In genomic region chr4:185352741-185353140, GRCh38 we compare ENCODE assay signal across 19 cellular contexts. TPM values are rescaled to one million over a fixed set of nuclear protein-coding genes. Genes with fewer than 3 reads are reported as not detected.
DNase-seq lines count a peak whose midpoint lies in the region; ATAC-seq, FAIRE-seq and TF ChIP-seq lines count a peak whose summit lies in the region.
"Had no signal": no experiment of that assay in that cellular context is flagged by ENCODE, and none has a peak within 500 bp of the region (broad histone marks: within the 10 kb centered on the region; RNA-seq: fewer than 3 reads in every experiment).

No MANE protein-coding gene starts in this region.

- H3K9me3 ChIP-seq in GM12878 (replicated peaks; ENCODE audit: control insufficient read depth, insufficient read depth, low read length) (no peaks in the 10 kb centered on the region; the same call in 2 of the 3 replicates), neuronal stem cell (replicated peaks in 1 of 2; ENCODE audit: control insufficient read depth in 2 of 2, insufficient read depth in 1 of 2, low read depth in 1 of 2, low read length in 2 of 2) (no peaks in the 10 kb centered on the region)
- H3K9me3 ChIP-seq: HAP-1, Peyer's patch had no signal

- H3K4me1 Mint-ChIP-seq in IgD-negative memory B cell, result peaks cover 12 to 27% (median 23%) of the 10 kb centered on the region in 3 donors

- H4K20me1 ChIP-seq in GM12878 (ENCODE audit: control insufficient read depth, insufficient read depth), result no peaks in the 10 kb centered on the region

- H3K27me3 ChIP-seq in GM12878 (replicated peaks in 1 of 2; ENCODE audit: control insufficient read depth in 2 of 2, insufficient read depth in 2 of 2, low read length in 1 of 2) (no peaks in the 10 kb centered on the region), neuronal stem cell (ENCODE audit: control insufficient read depth in 3 of 3, insufficient read depth in 3 of 3, low read depth in 1 of 3, low read length in 3 of 3) (no peaks in the 10 kb centered on the region)
- H3K27me3 ChIP-seq: Peyer's patch had no signal

- no peak overlapping the region for H2BK120ac ChIP-seq in neuronal stem cell (ENCODE audit: low read depth, low read length)

- H3K27ac ChIP-seq in GM12878 (ENCODE audit: control insufficient read depth, insufficient read depth) (0 out of 2 replicates have a peak overlapping the region, but pooled peaks have one; percentile 25), neuronal stem cell (replicated peaks; ENCODE audit: low read length) (no peak overlapping the region)
- H3K27ac ChIP-seq: Peyer's patch had no signal

- H3K27ac Mint-ChIP-seq in IgD-negative memory B cell, result peak overlapping the region in 2 of 3 donors; percentile 41 to 91
- H3K27ac Mint-ChIP-seq: CD4-positive, alpha-beta T cell had no signal

- no peak overlapping the region for H3K4me2 ChIP-seq in GM12878 (ENCODE audit: control insufficient read depth, insufficient read depth)
- no peak overlapping the region for H3K4me2 ChIP-seq in neuronal stem cell (ENCODE audit: insufficient read depth, low read length, poor library complexity, severe bottlenecking)

- no TSS peak for BruUV-seq in GM12878 (replicated peaks; lab: Mats Ljungman, UMichigan)

- H2AFZ ChIP-seq in GM12878 (ENCODE audit: control insufficient read depth, low read depth, low read length) (no peak overlapping the region), neuronal stem cell (ENCODE audit: low read length) (no peak overlapping the region)

- TF ChIP-seq EP300 in GM12878 (IDR thresholded peaks at IDR 0.05; ENCODE audit: borderline replicate concordance in 1 of 2, control insufficient read depth in 1 of 2, low read depth in 2 of 2, low read length in 2 of 2), result no peak

- peak; percentile 93 for FAIRE-seq in GM12891 (lab: Jason Lieb, UNC)
- no peak for FAIRE-seq in GM12878 (lab: Jason Lieb, UNC)

- no peak overlapping the region for H3K9ac ChIP-seq in GM12878 (ENCODE audit: control insufficient read depth, insufficient read depth, low read length)
- H3K9ac ChIP-seq in neuronal stem cell (ENCODE audit: low read depth, low read length, poor library complexity), result peak overlapping the region; percentile 51

- H3K79me1 ChIP-seq in neuronal stem cell (ENCODE audit: low read depth, low read length), result no peaks in the 10 kb centered on the region

- H3K36me3 ChIP-seq in GM12878 (ENCODE audit: control insufficient read depth in 2 of 2, insufficient read depth in 2 of 2, low read length in 1 of 2) (peaks cover 14 to 47% of the 10 kb centered on the region in 2 experiments), neuronal stem cell (replicated peaks in 1 of 2; ENCODE audit: control insufficient read depth in 2 of 2, insufficient read depth in 2 of 2, low read length in 2 of 2) (peaks cover 12 to 41% of the 10 kb centered on the region in 2 donors)
- H3K36me3 ChIP-seq: HAP-1 had no signal

- H3K23ac ChIP-seq in neuronal stem cell (ENCODE audit: low read depth, low read length, poor library complexity), result no peak overlapping the region

- no peak overlapping the region for H2BK15ac ChIP-seq in neuronal stem cell (ENCODE audit: low read length)

- TF ChIP-seq RAD21 in GM12878 (IDR thresholded peaks at IDR 0.05; ENCODE audit: insufficient read depth, low read depth, low read length), result no peak

- POLR2A ChIA-PET in GM12878 (lab: Charles Lee), result interaction anchor here (0.8 to 3.8 kb wide), 4 partner anchors 11 to 44 kb away, joined by 3 to 24 read pairs (median 4); partner anchors contain the start of genes ANKRD37 and LRP2BP

- RAD21 ChIA-PET in GM12878 (lab: Charles Lee; ENCODE audit: unreplicated experiment), result interaction anchor here (1.2 to 3.1 kb wide), 3 partner anchors 9 to 245 kb away, joined by 3 to 14 read pairs (median 5); no protein-coding TSS in a partner anchor

- DNase-seq in GM12891 (ENCODE audit: insufficient read length, low spot score), result no peak
- DNase-seq in GM12878 (ENCODE audit: low read depth, low spot score), result no peak
- no peak for DNase-seq in neuronal stem cell (ENCODE audit: low spot score)
- no peak for DNase-seq in Right ventricle myocardium superior
- DNase-seq in activated CD4-positive, CD25-positive, alpha-beta regulatory T cell treated with anti-CD3 and anti-CD28 coated beads, Interleukin-2, amount 50 U/mL, for 72 hours, result no peak
- DNase-seq: Calu3; CD4-positive, alpha-beta T cell; DMS79; NCI-H2227 treated with DMSO at 0.1 percent for 48 hours; NCI-H524 treated with DMSO at 0.1 percent for 48 hours; NK-92 treated with Interleukin-12 subunit alpha and Interleukin-12 subunit beta, amount 100 ng/mL, for 24 hours; Peyer's patch; SHP77 had no signal

- TF ChIP-seq POLR2A in GM12891 (IDR thresholded peaks at IDR 0.05; ENCODE audit: low read depth, low read length) (peak; percentile 41), GM12878 (IDR thresholded peaks at IDR 0.05; ENCODE audit: low read depth, low read length) (peak; percentile 47; the same call in 1 of the 2 replicates)

- H2AK5ac ChIP-seq in neuronal stem cell (ENCODE audit: low read depth, low read length), result no peak overlapping the region

- H3K4me1 ChIP-seq in GM12878 (ENCODE audit: control insufficient read depth, insufficient read depth, low read length), result peaks cover 28% of the 10 kb centered on the region
- H3K4me1 ChIP-seq in neuronal stem cell (ENCODE audit: control insufficient read depth in 2 of 2, insufficient read depth in 1 of 2, low read depth in 1 of 2, low read length in 2 of 2), result no peaks in the 10 kb centered on the region
- H3K4me1 ChIP-seq: HAP-1, Peyer's patch had no signal

- no peak overlapping the region for H3K4me3 Mint-ChIP-seq in IgD-negative memory B cell
- H3K4me3 Mint-ChIP-seq: CD4-positive, alpha-beta T cell had no signal

- intact Hi-C loops in GM12878 (cut with micrococcal nuclease; ENCODE audit: unreplicated experiment) (no loop called here), Right ventricle myocardium superior (cut with DNase I) (no loop called here)

- H2BK12ac ChIP-seq in neuronal stem cell (ENCODE audit: low read length), result no peak overlapping the region

- CTCF ChIA-PET in GM12878 (lab: Yijun Ruan, JAX), result interaction anchor here (0.6 to 1.5 kb wide), 5 partner anchors 12 to 193 kb away, joined by 3 read pairs; no protein-coding TSS in a partner anchor

- no peak overlapping the region for H4K8ac ChIP-seq in neuronal stem cell (ENCODE audit: low read depth, low read length)

- peak overlapping the region; percentile 63 for H2BK5ac ChIP-seq in neuronal stem cell (ENCODE audit: low read length)

- no peaks in the 10 kb centered on the region for H3K79me2 ChIP-seq in GM12878 (ENCODE audit: control insufficient read depth, insufficient read depth, low read length)

- peak overlapping the region; percentile 90 for H3K4ac ChIP-seq in neuronal stem cell (ENCODE audit: low read length)

- no peak for TF ChIP-seq CTCF in GM12878 (IDR thresholded peaks at IDR 0.05 in 2 of 3, conservative IDR thresholded peaks at IDR 0.05 in 1 of 3; ENCODE audit: control insufficient read depth in 2 of 3, extremely low read depth in 1 of 3, insufficient read depth in 1 of 3, low read depth in 3 of 3, low read length in 3 of 3)

- ATAC-seq in GM12878, result peak; percentile 40
- ATAC-seq in esophagus mucosa, result no peak
- ATAC-seq in Right ventricle myocardium superior (ENCODE audit: poor library complexity), result no peak
- no peak for ATAC-seq in GM19397 (IDR thresholded peaks at IDR 0.05; ENCODE audit: unreplicated experiment)

- no peaks in the 10 kb centered on the region for H3K9me3 Mint-ChIP-seq in IgD-negative memory B cell
- H3K9me3 Mint-ChIP-seq: CD4-positive, alpha-beta T cell had no signal

- H3K18ac ChIP-seq in neuronal stem cell (ENCODE audit: low read length), result no peak overlapping the region

- in situ Hi-C loops in GM12878 (cut with MboI), result no loop called here

- peaks cover 20% of the 10 kb centered on the region for H3K36me3 Mint-ChIP-seq in IgD-negative memory B cell

- SMC1A ChIA-PET in GM12878 (lab: Charles Lee; ENCODE audit: uncharacterized antibody, unreplicated experiment), result interaction anchor here (0.9 to 3.7 kb wide), 4 partner anchors 9 to 45 kb away, joined by 4 to 31 read pairs (median 6); no protein-coding TSS in a partner anchor

- H4K91ac ChIP-seq in neuronal stem cell (ENCODE audit: low read depth, low read length, poor library complexity), result no peak overlapping the region

- WGBS in GM12878 (ENCODE audit: insufficient coverage, insufficient replicate concordance, low lambda C conversion rate, missing lambda C conversion rate), result 98% methylated on average over 2 of the region's 2 CpGs
- WGBS in neuronal stem cell (ENCODE audit: extremely low coverage in 2 of 2, insufficient read length in 2 of 2, insufficient replicate concordance in 1 of 2), 2 donors, result no CpG with 5 or more reads among the region's 2 CpGs

- H3K14ac ChIP-seq in neuronal stem cell (ENCODE audit: low read length), result no peak overlapping the region

- H3K27me3 Mint-ChIP-seq in IgD-negative memory B cell, result no peaks in the 10 kb centered on the region
- H3K27me3 Mint-ChIP-seq: CD4-positive, alpha-beta T cell had no signal

- H3K4me3 ChIP-seq in GM12878 (no peak overlapping the region), neuronal stem cell (ENCODE audit: low read length in 2 of 2) (no peak overlapping the region)
- H3K4me3 ChIP-seq: HAP-1, Peyer's patch had no signal

RNA-seq across cellular contexts. Expression of gene LRP2BP, which starts 43.0 kb away (rescaled TPM):
- polyA plus RNA-seq in GM12891 (2012; ENCODE audit: low read depth, missing spikeins), result 3.1 TPM
- polyA plus RNA-seq in IgD-negative memory B cell, result 0.89 TPM
- total RNA-seq in GM12878 (2013; cell fraction: nucleolus; rRNA removed), result 17.9 and 22.6 TPM in 2 replicates
- 0.82 and 0.85 TPM in 2 replicates for total RNA-seq in GM12878 (2014; rRNA removed)
- total RNA-seq in GM12878 (2014; rRNA removed; fragmentation: Illumina TruSeq; extraction: Trizol), result 0.55 and 0.81 TPM in 2 replicates
- total RNA-seq in GM12878 (2021), result 0.48 and 0.62 TPM in 2 replicates
- polyA plus RNA-seq in GM12878 (2011; ENCODE audit: low read depth), result 5.1 TPM
- polyA plus RNA-seq in GM12878 (2011; rRNA removed), result 1.2 and 2.3 TPM in 2 replicates
- 0.13 and 0.24 TPM in 2 replicates for polyA plus RNA-seq in GM12878 (2011; cell fraction: cytosol; rRNA removed)
- 3.6 and 4.5 TPM in 2 replicates for polyA plus RNA-seq in GM12878 (2011; cell fraction: nucleus; rRNA removed)
- polyA plus RNA-seq in GM12878 (2012), result 4.5 and 6.1 TPM in 2 replicates
- polyA plus RNA-seq in GM12878 (2014; fragmentation: Illumina TruSeq; extraction: Trizol), result 0.16 and 0.29 TPM in 2 replicates
- polyA plus RNA-seq in GM12878 (2014; fragmentation: Nextera tagmentation; extraction: Ambion mirVana), result 1 to 10 TPM; 1.5 to 2.3 TPM
- polyA plus RNA-seq in GM12878 (2014; rRNA removed), result 0.27 and 0.39 TPM in 2 replicates
- polyA plus RNA-seq in GM12878 (2016; fragmentation: Nextera tagmentation; extraction: Ambion mirVana), result 1 to 10 TPM; 4.5 to 5.2 TPM
- 1.1 and 2.4 TPM in 2 replicates for polyA minus RNA-seq in GM12878 (2011; rRNA and poly(A)+ RNA removed)
- polyA minus RNA-seq in GM12878 (2011; cell fraction: cytosol; rRNA and poly(A)+ RNA removed), result 0.67 and 0.94 TPM in 2 replicates
- 3.3 and 3.4 TPM in 2 replicates for polyA minus RNA-seq in GM12878 (2011; cell fraction: nucleus; rRNA and poly(A)+ RNA removed)
- 0.17 TPM for polyA plus RNA-seq in neuronal stem cell (2013, experiment 1 of 2)
- 0.18 TPM for polyA plus RNA-seq in neuronal stem cell (2013, experiment 2 of 2)
- total RNA-seq in esophagus mucosa, result 0.60 TPM
- total RNA-seq in Right ventricle myocardium superior, result 2.6 TPM
- total RNA-seq: G401 had no signal

RNA-seq across cellular contexts. Expression of gene ANKRD37, which starts 43.9 kb away (rescaled TPM):
- 183 TPM for polyA plus RNA-seq in GM12891 (2012; ENCODE audit: low read depth, missing spikeins)
- 16.5 TPM for polyA plus RNA-seq in IgD-negative memory B cell
- total RNA-seq in GM12878 (2013; cell fraction: nucleolus; rRNA removed), result 92.7 and 109 TPM in 2 replicates
- 21.0 and 26.8 TPM in 2 replicates for total RNA-seq in GM12878 (2014; rRNA removed)
- 11.4 and 13.4 TPM in 2 replicates for total RNA-seq in GM12878 (2014; rRNA removed; fragmentation: Illumina TruSeq; extraction: Trizol)
- 18.6 and 19.9 TPM in 2 replicates for total RNA-seq in GM12878 (2021)
- polyA plus RNA-seq in GM12878 (2011; ENCODE audit: low read depth), result 201 TPM
- 67.9 and 80.1 TPM in 2 replicates for polyA plus RNA-seq in GM12878 (2011; rRNA removed)
- polyA plus RNA-seq in GM12878 (2011; cell fraction: cytosol; rRNA removed), result 46.2 and 65.1 TPM in 2 replicates
- polyA plus RNA-seq in GM12878 (2011; cell fraction: nucleus; rRNA removed), result 48.1 and 72.6 TPM in 2 replicates
- 80.2 and 194 TPM in 2 replicates for polyA plus RNA-seq in GM12878 (2012)
- 9.9 and 10.6 TPM in 2 replicates for polyA plus RNA-seq in GM12878 (2014; fragmentation: Illumina TruSeq; extraction: Trizol)
- 10 to 100 TPM; 24.1 to 24.2 TPM for polyA plus RNA-seq in GM12878 (2014; fragmentation: Nextera tagmentation; extraction: Ambion mirVana)
- polyA plus RNA-seq in GM12878 (2014; rRNA removed), result 23.5 and 32.2 TPM in 2 replicates
- 10 to 100 TPM; 52.1 to 57.3 TPM for polyA plus RNA-seq in GM12878 (2016; fragmentation: Nextera tagmentation; extraction: Ambion mirVana)
- 28.2 and 31.1 TPM in 2 replicates for polyA minus RNA-seq in GM12878 (2011; rRNA and poly(A)+ RNA removed)
- polyA minus RNA-seq in GM12878 (2011; cell fraction: cytosol; rRNA and poly(A)+ RNA removed), result 20.3 and 21.3 TPM in 2 replicates
- polyA minus RNA-seq in GM12878 (2011; cell fraction: nucleus; rRNA and poly(A)+ RNA removed), result 57.9 and 60.2 TPM in 2 replicates
- polyA plus RNA-seq in neuronal stem cell (2013, experiment 1 of 2), result 3.4 TPM
- 3.7 TPM for polyA plus RNA-seq in neuronal stem cell (2013, experiment 2 of 2)
- total RNA-seq in esophagus mucosa, result 36.3 TPM
- total RNA-seq in Right ventricle myocardium superior, result 22.1 TPM
- total RNA-seq: A673 had no signal
